17 cellular contexts compared by ENCODE assay signal in genomic region chr6:22325481-22325880, GRCh38. TPM values are rescaled to one million over a fixed set of nuclear protein-coding genes. Genes with fewer than 3 reads are reported as not detected.
DNase-seq lines count a peak whose midpoint lies in the region; ATAC-seq and TF ChIP-seq lines count a peak whose summit lies in the region.
"Had no signal": no experiment of that assay in that cellular context is flagged by ENCODE, and none has a peak within 500 bp of the region (broad histone marks: within the 10 kb centered on the region; RNA-seq: fewer than 3 reads in every experiment).

No MANE protein-coding gene starts in this region.

- TF ChIP-seq CTCF in fibroblast of villous mesenchyme (IDR thresholded peaks at IDR 0.05; ENCODE audit: insufficient read depth, low read depth, low read length) = no peak

- ATAC-seq in left ventricle myocardium superior (peak; percentile 52), sciatic nerve (peak; percentile 87), GM18861 (IDR thresholded peaks at IDR 0.05; ENCODE audit: unreplicated experiment) (no peak)
- ATAC-seq: GM23338, K562 had no signal

- H3K4me3 ChIP-seq in SJSA1 (no peak overlapping the region), fibroblast of villous mesenchyme (ENCODE audit: low read depth, low read length) (no peak overlapping the region)
- H3K4me3 ChIP-seq: GM23338, K562 had no signal

- intact Hi-C loops in left ventricle myocardium superior (cut with micrococcal nuclease) (no loop called here), cardiac septum (cut with DNase I) (no loop called here), sciatic nerve (cut with DNase I) (no loop called here)

- H3K27ac ChIP-seq in SJSA1 = peak overlapping the region; percentile 21; the same call in 1 of the 2 replicates

- no peaks in the 10 kb centered on the region for H3K9me3 ChIP-seq in SJSA1 (replicated peaks)
- H3K9me3 ChIP-seq: BE2C, Caco-2 had no signal

- H3K4me1 ChIP-seq in SJSA1 (replicated peaks) = peaks cover 59% of the 10 kb centered on the region
- H3K4me1 ChIP-seq: Caco-2 had no signal

- H3K27me3 ChIP-seq in SJSA1 (replicated peaks) = no peaks in the 10 kb centered on the region
- H3K27me3 ChIP-seq: BE2C had no signal

- no peaks in the 10 kb centered on the region for H3K36me3 ChIP-seq in SJSA1
- H3K36me3 ChIP-seq: BE2C had no signal

- DNase-seq in left ventricle myocardium superior = no peak
- no peak for DNase-seq in cardiac septum (ENCODE audit: low spot score)
- DNase-seq in SJSA1 (ENCODE audit: low read depth in 1 of 2, low spot score in 2 of 2) = no peak
- peak; percentile 53 for DNase-seq in fibroblast of villous mesenchyme (ENCODE audit: low read depth)
- DNase-seq in sciatic nerve (ENCODE audit: low spot score) = no peak
- no peak for DNase-seq in NCI-H526 (lab: John Stamatoyannopoulos, UW)
- DNase-seq: ACHN; BE2C; C1 segment of cervical spinal cord; Caco-2; CD4-positive, CD25-positive, alpha-beta regulatory T cell; GDM1; HCEC 1CT had no signal

RNA-seq across cellular contexts. Expression of gene PRL, which starts 28.6 kb away (rescaled TPM):
- not detected for total RNA-seq in left ventricle myocardium superior
- total RNA-seq in cardiac septum = not detected
- total RNA-seq in SJSA1 (2014; rRNA removed; shearing (Covaris generic)) = not detected in 2 replicates
- total RNA-seq in fibroblast of villous mesenchyme = not detected in 2 replicates
- total RNA-seq in sciatic nerve = 0.36 TPM
- total RNA-seq: Caco-2; CD4-positive, CD25-positive, alpha-beta regulatory T cell; GM23338; HT-29; K562 had no signal
